8 cellular contexts compared by ENCODE assay signal in the genomic region with DNA sequence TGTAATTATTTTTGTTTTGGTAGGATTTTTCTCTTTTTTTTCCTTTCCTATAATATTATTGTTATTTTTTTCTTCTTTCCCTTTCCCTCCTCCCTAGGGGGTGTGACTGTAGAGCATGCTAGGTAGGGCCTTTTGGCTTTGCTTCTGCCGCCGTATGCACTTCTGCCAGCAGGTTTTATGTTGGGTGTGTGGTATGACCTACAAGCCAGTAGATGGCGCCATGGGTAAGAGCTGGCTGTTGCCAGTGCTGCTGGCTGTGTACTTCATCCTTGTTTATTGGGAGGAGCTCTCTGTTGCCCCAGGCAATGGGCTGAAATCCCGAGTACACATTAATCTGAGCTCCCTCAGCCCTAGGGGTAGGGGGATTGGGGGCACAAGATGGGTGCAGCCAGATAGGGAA.
A peak's percentile ranks its signal among the peaks of the same experiment; 100 is the strongest.
DNase-seq lines count a peak whose midpoint lies in the region; ATAC-seq and TF ChIP-seq lines count a peak whose summit lies in the region.
"Not testable (repeated sequence)": the region's sequence is repeated elsewhere in the genome, so short reads cannot be mapped to it uniquely, and the experiment has no call there.

No MANE protein-coding gene starts in this region.

- not testable (repeated sequence) for H2AFZ ChIP-seq in GM23248; Karpas-422 (ENCODE audit: low read length); OCI-LY1 (ENCODE audit: low read length)

- H3K27me3 ChIP-seq in GM23248 (replicated peaks; ENCODE audit: insufficient read depth); Karpas-422 (ENCODE audit: low read length); OCI-LY1 (ENCODE audit: insufficient read depth, low read length); RWPE2 (ENCODE audit: insufficient read depth, poor library complexity, severe bottlenecking): not testable (repeated sequence)

- not testable (repeated sequence) for H3K4me3 ChIP-seq in GM23248; Karpas-422 (ENCODE audit: low read length); NB4 (ENCODE audit: low read depth, low read length); OCI-LY1 (ENCODE audit: low read depth, low read length, poor library complexity, severe bottlenecking); RWPE2 (ENCODE audit: severe bottlenecking); choroid plexus epithelial cell (ENCODE audit: low read depth, low read length)

- in situ Hi-C loops in GM23248 (cut with MboI) = not testable (repeated sequence)

- not testable (repeated sequence) for H3K79me2 ChIP-seq in GM23248 (ENCODE audit: insufficient read depth); Karpas-422 (ENCODE audit: low read length); OCI-LY1 (ENCODE audit: insufficient read depth, low read length)

- not testable (repeated sequence) for ATAC-seq in RWPE2 (ENCODE audit: low read depth)
- peak; percentile 16 for ATAC-seq in left lobe of liver

- not testable (repeated sequence) for H3K9me3 ChIP-seq in GM23248 (ENCODE audit: low read depth); Karpas-422 (ENCODE audit: low read length); OCI-LY1 (ENCODE audit: low read length); RWPE2 (ENCODE audit: severe bottlenecking)

- TF ChIP-seq POLR2A in NB4 (IDR thresholded peaks at IDR 0.05; ENCODE audit: extremely low read depth, insufficient read length) = not testable (repeated sequence)

- not testable (repeated sequence) for H3K9ac ChIP-seq in GM23248; Karpas-422 (ENCODE audit: low read length); OCI-LY1 (ENCODE audit: low read length)

- DNase-seq in A172 (ENCODE audit: low spot score) = peak; percentile 1
- peak; percentile 0 for DNase-seq in GM23248
- DNase-seq in Karpas-422 = peak; percentile 4
- DNase-seq in NB4 (ENCODE audit: low read depth) = peak; percentile 0
- DNase-seq in RWPE2 (ENCODE audit: low spot score) = not testable (repeated sequence)
- peak; percentile 17 for DNase-seq in choroid plexus epithelial cell (ENCODE audit: low read depth)
- peak; percentile 40 for DNase-seq in left lobe of liver (ENCODE audit: low spot score)

- not testable (repeated sequence) for TF ChIP-seq CTCF in NB4 (IDR thresholded peaks at IDR 0.05; ENCODE audit: low read depth, low read length)
- TF ChIP-seq CTCF in OCI-LY1 (IDR thresholded peaks at IDR 0.05; ENCODE audit: low read length) (peak; percentile 20; the same call in 1 of the 2 replicates), RWPE2 (IDR thresholded peaks at IDR 0.05; ENCODE audit: poor library complexity, severe bottlenecking) (peak; percentile 34), choroid plexus epithelial cell (conservative IDR thresholded peaks at IDR 0.05; ENCODE audit: low read depth, low read length) (peak; percentile 13)

- WGBS in GM23248 (ENCODE audit: low coverage in 1 of 2, low lambda C conversion rate in 2 of 2, missing lambda C conversion rate in 2 of 2), 2 experiments = 36 to 62% methylated on average over 3 to 4 of the region's 4 CpGs

- H3F3A ChIP-seq in GM23248 (ENCODE audit: insufficient read depth); OCI-LY1 (ENCODE audit: insufficient read depth, low read length): not testable (repeated sequence)

- not testable (repeated sequence) for H3K36me3 ChIP-seq in GM23248 (ENCODE audit: low read depth); Karpas-422 (ENCODE audit: insufficient read depth, low read length); OCI-LY1 (ENCODE audit: insufficient read depth, low read length); RWPE2 (ENCODE audit: low read depth)

- not testable (repeated sequence) for H3K27ac ChIP-seq in GM23248; Karpas-422 (ENCODE audit: low read length); OCI-LY1 (ENCODE audit: low read depth, low read length, poor library complexity, severe bottlenecking); RWPE2 (ENCODE audit: poor library complexity, severe bottlenecking)

- not testable (repeated sequence) for H3K4me2 ChIP-seq in GM23248 (ENCODE audit: unreplicated experiment); Karpas-422 (ENCODE audit: low read depth, low read length, poor library complexity, severe bottlenecking); OCI-LY1 (ENCODE audit: low read length)

- not testable (repeated sequence) for H3K4me1 ChIP-seq in GM23248 (ENCODE audit: insufficient read depth); Karpas-422 (ENCODE audit: low read length); OCI-LY1 (ENCODE audit: insufficient read depth, low read length, severe bottlenecking); RWPE2 (ENCODE audit: insufficient read depth, poor library complexity, severe bottlenecking)

- not testable (repeated sequence) for H4K20me1 ChIP-seq in GM23248 (ENCODE audit: insufficient read depth); Karpas-422 (ENCODE audit: insufficient read depth, low read depth, low read length); OCI-LY1 (ENCODE audit: insufficient read depth, low read length)

- H3K9me2 ChIP-seq in GM23248 (ENCODE audit: insufficient read depth); Karpas-422 (replicated peaks; ENCODE audit: insufficient read depth, low read length); OCI-LY1 (ENCODE audit: low read depth, low read length): not testable (repeated sequence)
